ENCODE assay signal across 34 cellular contexts in the genomic region with DNA sequence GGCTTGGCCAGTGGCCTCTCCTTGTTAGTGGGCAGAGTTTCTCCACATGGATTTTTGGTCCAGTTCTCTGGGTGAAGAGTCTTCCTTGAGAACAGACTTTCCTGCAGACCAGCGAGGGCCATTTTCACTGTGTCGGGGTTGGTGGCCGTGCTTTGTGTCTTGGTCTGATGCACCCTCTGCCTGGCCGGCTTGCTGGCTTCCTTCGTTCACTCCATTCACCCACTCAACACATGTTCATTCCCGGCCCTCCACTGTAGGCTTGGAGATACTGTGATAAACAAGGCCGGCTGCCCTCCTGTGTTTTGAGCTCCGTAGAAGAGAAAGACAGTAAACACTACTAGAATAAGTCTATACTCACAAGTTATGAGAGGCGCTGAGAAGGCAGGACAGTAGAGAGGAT.
"Had no signal": no experiment of that assay in that cellular context is flagged by ENCODE, and none has a peak within 500 bp of the region (broad histone marks: within the 10 kb centered on the region; RNA-seq: fewer than 3 reads in every experiment).

No MANE protein-coding gene starts in this region.

- H3K9me3 Mint-ChIP-seq: activated CD4-positive, alpha-beta memory T cell treated with anti-CD3 and anti-CD28 coated beads, Interleukin-2, amount 10 ng/mL, durations not matched to agents 7 days and 5 days; activated naive CD4-positive, alpha-beta T cell treated with anti-CD3 and anti-CD28 coated beads, Interleukin-2, amount 50 U/mL, for 24 hours; activated naive CD8-positive, alpha-beta T cell treated with anti-CD3 and anti-CD28 coated beads, Interleukin-2, amount 10 ng/mL, durations not matched to agents 7 days and 5 days had no signal

- H3K27me3 ChIP-seq: ascending aorta, breast epithelium, Peyer's patch had no signal

- H3K27me3 Mint-ChIP-seq: activated CD4-positive, alpha-beta memory T cell treated with anti-CD3 and anti-CD28 coated beads, Interleukin-2, amount 10 ng/mL, durations not matched to agents 7 days and 5 days; activated naive CD4-positive, alpha-beta T cell treated with anti-CD3 and anti-CD28 coated beads, Interleukin-2, amount 50 U/mL, for 24 hours had no signal

- H3K9me3 ChIP-seq: ascending aorta, breast epithelium, Peyer's patch had no signal

- H3K4me3 Mint-ChIP-seq: activated CD4-positive, alpha-beta memory T cell treated with anti-CD3 and anti-CD28 coated beads, Interleukin-2, amount 10 ng/mL, durations not matched to agents 7 days and 5 days; activated CD8-positive, alpha-beta memory T cell treated with anti-CD3 and anti-CD28 coated beads, Interleukin-2, amount 10 ng/mL, durations not matched to agents 7 days and 5 days; activated naive CD4-positive, alpha-beta T cell treated with anti-CD3 and anti-CD28 coated beads, Interleukin-2, amount 50 U/mL, for 24 hours; activated naive CD8-positive, alpha-beta T cell treated with anti-CD3 and anti-CD28 coated beads, Interleukin-2, amount 10 ng/mL, durations not matched to agents 7 days and 5 days had no signal

- H3K4me1 Mint-ChIP-seq: activated CD4-positive, alpha-beta memory T cell treated with anti-CD3 and anti-CD28 coated beads, Interleukin-2, amount 10 ng/mL, durations not matched to agents 7 days and 5 days; activated CD8-positive, alpha-beta memory T cell treated with anti-CD3 and anti-CD28 coated beads, Interleukin-2, amount 10 ng/mL, durations not matched to agents 7 days and 5 days; activated naive CD4-positive, alpha-beta T cell treated with anti-CD3 and anti-CD28 coated beads, Interleukin-2, amount 50 U/mL, for 24 hours; activated naive CD8-positive, alpha-beta T cell treated with anti-CD3 and anti-CD28 coated beads, Interleukin-2, amount 10 ng/mL, durations not matched to agents 7 days and 5 days had no signal

- H3K27ac Mint-ChIP-seq: activated CD4-positive, alpha-beta memory T cell treated with anti-CD3 and anti-CD28 coated beads, Interleukin-2, amount 10 ng/mL, durations not matched to agents 7 days and 5 days; activated CD8-positive, alpha-beta memory T cell treated with anti-CD3 and anti-CD28 coated beads, Interleukin-2, amount 10 ng/mL, durations not matched to agents 7 days and 5 days; activated naive CD4-positive, alpha-beta T cell treated with anti-CD3 and anti-CD28 coated beads, Interleukin-2, amount 50 U/mL, for 24 hours; activated naive CD8-positive, alpha-beta T cell treated with anti-CD3 and anti-CD28 coated beads, Interleukin-2, amount 10 ng/mL, durations not matched to agents 7 days and 5 days had no signal

- H3K36me3 Mint-ChIP-seq: activated CD8-positive, alpha-beta memory T cell treated with anti-CD3 and anti-CD28 coated beads, Interleukin-2, amount 10 ng/mL, durations not matched to agents 7 days and 5 days; activated naive CD4-positive, alpha-beta T cell treated with anti-CD3 and anti-CD28 coated beads, Interleukin-2, amount 50 U/mL, for 24 hours; activated naive CD8-positive, alpha-beta T cell treated with anti-CD3 and anti-CD28 coated beads, Interleukin-2, amount 10 ng/mL, durations not matched to agents 7 days and 5 days had no signal

- H3K4me1 ChIP-seq: ascending aorta, breast epithelium had no signal

- H3K27ac ChIP-seq: ascending aorta, breast epithelium, Peyer's patch, VCaP had no signal

- DNase-seq: activated CD4-positive, alpha-beta memory T cell treated with anti-CD3 and anti-CD28 coated beads, Interleukin-2, amount 10 ng/mL, durations not matched to agents 7 days and 5 days; activated CD4-positive, alpha-beta T cell treated with anti-CD3 and anti-CD28 coated beads for 1 hour; activated CD4-positive, alpha-beta T cell treated with anti-CD3 and anti-CD28 coated beads for 48 hours; activated CD4-positive, CD25-positive, alpha-beta regulatory T cell; activated CD8-positive, alpha-beta memory T cell treated with anti-CD3 and anti-CD28 coated beads for 24 hours; activated CD8-positive, alpha-beta memory T cell treated with anti-CD3 and anti-CD28 coated beads, Interleukin-2, amount 10 ng/mL, durations not matched to agents 7 days and 5 days; activated CD8-positive, alpha-beta memory T cell treated with anti-CD3 and anti-CD28 coated beads, Interleukin-2, amount 50 U/mL, for 48 hours; activated effector memory CD4-positive, alpha-beta T cell treated with anti-CD3 and anti-CD28 coated beads, Interleukin-2, amount 50 U/mL, for 16 hours; activated naive CD4-positive, alpha-beta T cell; activated naive CD8-positive, alpha-beta T cell treated with anti-CD3 and anti-CD28 coated beads, Interleukin-2, amount 10 ng/mL, durations not matched to agents 7 days and 5 days; activated T-cell treated with anti-CD3 and anti-CD28 coated beads, Interleukin-2, amount 50 U/mL, for 48 hours; amygdala; caudate nucleus; Karpas-422; KBM-7; NCI-H1048; NCI-H1105 treated with DMSO at 0.1 percent for 48 hours; NCI-H1436; NCI-H1694; NCI-H1930; NCI-H2081 treated with DMSO at 0.1 percent for 48 hours; NCI-H226; NCI-H524 treated with DMSO at 0.1 percent for 48 hours; PC-3; Peyer's patch; RPMI8226; SW 1271; T-helper 1 cell; T-helper 2 cell; T-helper 9 cell had no signal

- H3K4me3 ChIP-seq: ascending aorta, breast epithelium, Peyer's patch had no signal

- H3K36me3 ChIP-seq: breast epithelium had no signal
